ENCODE assay signal across 13 cellular contexts in genomic region chr6:40569162-40569920, GRCh38. TPM values are rescaled to one million over a fixed set of nuclear protein-coding genes. Genes with fewer than 3 reads are reported as not detected.
"Had no signal": no experiment of that assay in that cellular context is flagged by ENCODE, and none has a peak within 500 bp of the region (broad histone marks: within the 10 kb centered on the region; RNA-seq: fewer than 3 reads in every experiment).

No MANE protein-coding gene starts in this region.

- DNase-seq: activated B cell treated with CpG ODN at 0.5 μM for 24 hours; activated CD4-positive, alpha-beta memory T cell treated with anti-CD3 and anti-CD28 coated beads for 36 hours; activated CD4-positive, alpha-beta T cell treated with anti-CD3 and anti-CD28 coated beads for 4 hours; activated gamma-delta T cell treated with Interleukin-2 at 50 U/mL for 16 hours; activated T-cell treated with anti-CD3 and anti-CD28 coated beads for 4 hours; amniotic stem cell; effector memory CD4-positive, alpha-beta T cell; hippocampal formation; nephron progenitor cell; upper lobe of right lung had no signal

- H3K4me1 ChIP-seq: upper lobe of right lung had no signal

- H3K9me3 ChIP-seq: thoracic aorta, upper lobe of right lung had no signal

- H3K4me3 ChIP-seq: lung, thoracic aorta, upper lobe of right lung had no signal

- H3K27me3 ChIP-seq: upper lobe of right lung had no signal

- H3K36me3 ChIP-seq: thoracic aorta, upper lobe of right lung had no signal

- ATAC-seq: upper lobe of right lung had no signal

- H3K27ac ChIP-seq: thoracic aorta, upper lobe of right lung had no signal

RNA-seq across cellular contexts. Expression of gene LRFN2, which starts 17.8 kb away (rescaled TPM):
- polyA plus RNA-seq: keratinocyte had no signal
